1 cellular context compared by ENCODE assay signal in genomic region chr9:87581513-87581912, GRCh38.
TF ChIP-seq lines count a peak whose summit lies in the region.

No MANE protein-coding gene starts in this region.

TF ChIP-seq in K562, 482 proteins besides CTCF, POLR2A, EP300 and RAD21 (continued from another document and continues in another):
- TF ChIP-seq MBD1 (CRISPR knock-in tag; IDR thresholded peaks at IDR 0.05) (no peak), YBX1 (IDR thresholded peaks at IDR 0.05) (no peak), BMI1 (IDR thresholded peaks at IDR 0.05; ENCODE audit: low read length) (no peak), NR2C1 (IDR thresholded peaks at IDR 0.05) (peak; percentile 63; the same call in 1 of the 2 replicates), NR2C1 (tag; IDR thresholded peaks at IDR 0.05) (0 out of 2 replicates have a peak, but pooled peaks have one; percentile 21), TCF15 (CRISPR knock-in tag; IDR thresholded peaks at IDR 0.05) (no peak), CBX3 (IDR thresholded peaks at IDR 0.05; ENCODE audit: borderline replicate concordance in 1 of 2, low read length in 2 of 2) (no peak), HNRNPL (IDR thresholded peaks at IDR 0.05; ENCODE audit: low read depth, low read length) (no peak), KAT2B (IDR thresholded peaks at IDR 0.05; ENCODE audit: low read depth, low read length) (no peak), JUND (IDR thresholded peaks at IDR 0.05; ENCODE audit: borderline replicate concordance, low read depth, low read length) (no peak), JUND (tag; IDR thresholded peaks at IDR 0.05; ENCODE audit: borderline replicate concordance, low read depth, low read length) (no peak), TARDBP (IDR thresholded peaks at IDR 0.05) (no peak), USF2 (CRISPR knock-in tag; IDR thresholded peaks at IDR 0.05) (peak; percentile 87), ZNF384 (IDR thresholded peaks at IDR 0.05; ENCODE audit: low read depth, low read length) (no peak), ELF2 (CRISPR knock-in tag; IDR thresholded peaks at IDR 0.05) (no peak), MBD2 (IDR thresholded peaks at IDR 0.05; ENCODE audit: borderline replicate concordance, low read depth) (no peak), CEBPB (tag; IDR thresholded peaks at IDR 0.05) (no peak), ZBTB43 (CRISPR knock-in tag; IDR thresholded peaks at IDR 0.05) (no peak), TFE3 (CRISPR knock-in tag; IDR thresholded peaks at IDR 0.05) (peak; percentile 98), XRCC4 (IDR thresholded peaks at IDR 0.05; ENCODE audit: extremely low read depth, insufficient read depth, insufficient read length) (no peak), ESRRA (IDR thresholded peaks at IDR 0.05; ENCODE audit: borderline replicate concordance, low read depth) (no peak), SPI1 (IDR thresholded peaks at IDR 0.05; ENCODE audit: borderline replicate concordance, low read depth, low read length) (0 out of 2 replicates have a peak, but pooled peaks have one; percentile 20), ZNF146 (CRISPR knock-in tag; IDR thresholded peaks at IDR 0.05; ENCODE audit: unreplicated experiment) (no peak), DPF2 (IDR thresholded peaks at IDR 0.05) (peak; percentile 68; the same call in 1 of the 2 replicates), ZBTB12 (CRISPR knock-in tag; IDR thresholded peaks at IDR 0.05) (no peak), ATF1 (CRISPR knock-in tag; IDR thresholded peaks at IDR 0.05) (no peak), ATF1 (tag; IDR thresholded peaks at IDR 0.05) (no peak), NFIC (IDR thresholded peaks at IDR 0.05) (no peak), POLR2G (IDR thresholded peaks at IDR 0.05; ENCODE audit: low read depth, low read length) (no peak), SAFB2 (IDR thresholded peaks at IDR 0.05; ENCODE audit: borderline replicate concordance, low read depth, low read length, severe bottlenecking) (no peak), ZNF609 (CRISPR knock-in tag; IDR thresholded peaks at IDR 0.05; ENCODE audit: borderline replicate concordance) (no peak), DNMT1 (IDR thresholded peaks at IDR 0.05) (no peak), SETDB1 (IDR thresholded peaks at IDR 0.05; ENCODE audit: low read length) (no peak), ZNF57 (CRISPR knock-in tag; IDR thresholded peaks at IDR 0.05) (no peak), SP1 (CRISPR knock-in tag; IDR thresholded peaks at IDR 0.05) (no peak), RCOR1 (IDR thresholded peaks at IDR 0.05; ENCODE audit: borderline replicate concordance in 1 of 2, low read depth in 2 of 2, low read length in 2 of 2) (peak in 1 of 2 experiments; percentile 65; a peak in 2 of 4 replicates), CCNT2 (IDR thresholded peaks at IDR 0.05; ENCODE audit: borderline replicate concordance, extremely low read depth, insufficient read length, low read depth, low read length) (peak; percentile 53), CREM (IDR thresholded peaks at IDR 0.05; ENCODE audit: low read depth) (0 out of 2 replicates have a peak, but pooled peaks have one; percentile 11), U2AF2 (optimal IDR thresholded peaks at IDR 0.05; ENCODE audit: low read depth, low read length) (no peak), ZNF644 (tag; IDR thresholded peaks at IDR 0.05; ENCODE audit: low read depth) (no peak), ZBTB7A (IDR thresholded peaks at IDR 0.05; ENCODE audit: borderline replicate concordance, control insufficient read depth, low read depth, low read length) (no peak), SMAD4 (CRISPR knock-in tag; conservative IDR thresholded peaks at IDR 0.05) (no peak), SIN3A (IDR thresholded peaks at IDR 0.05; ENCODE audit: borderline replicate concordance in 2 of 2, control insufficient read depth in 1 of 2, low read depth in 2 of 2, low read length in 2 of 2) (no peak), MTA1 (IDR thresholded peaks at IDR 0.05; ENCODE audit: borderline replicate concordance) (no peak), CREB3 (tag; conservative IDR thresholded peaks at IDR 0.05; ENCODE audit: low read depth) (no peak), BACH1 (tag; IDR thresholded peaks at IDR 0.05) (no peak), HNRNPUL1 (IDR thresholded peaks at IDR 0.05; ENCODE audit: low read length) (no peak), ELF1 (tag; IDR thresholded peaks at IDR 0.05) (no peak), THRB (CRISPR knock-in tag; conservative IDR thresholded peaks at IDR 0.05) (no peak), SNAPC5 (CRISPR knock-in tag; IDR thresholded peaks at IDR 0.05) (no peak), MAX (CRISPR knock-in tag; IDR thresholded peaks at IDR 0.05) (no peak)
